19 cellular contexts compared by ENCODE assay signal in the genomic region with DNA sequence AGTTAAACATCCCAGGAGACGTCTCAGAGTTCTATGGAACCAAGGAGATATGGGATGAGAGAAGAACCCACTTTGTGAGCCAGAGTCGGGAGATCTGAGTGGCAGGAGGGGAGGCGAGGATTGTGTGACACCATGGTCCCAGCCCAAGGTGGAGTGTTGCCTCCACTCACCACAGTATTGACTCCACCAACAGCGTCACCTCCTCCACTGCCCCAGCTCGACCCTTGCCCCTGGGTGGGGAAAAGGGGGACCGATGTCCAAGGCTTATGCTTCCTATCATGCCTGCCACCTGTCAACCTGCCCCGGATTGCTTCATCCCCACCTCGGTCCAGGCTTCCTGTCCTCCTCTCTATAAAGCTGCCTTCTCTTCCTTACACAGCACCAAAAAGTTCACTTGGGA. TPM values are rescaled to one million over a fixed set of nuclear protein-coding genes. Genes with fewer than 3 reads are reported as not detected.
DNase-seq lines count a peak whose midpoint lies in the region; ATAC-seq, FAIRE-seq and TF ChIP-seq lines count a peak whose summit lies in the region.
"Had no signal": no experiment of that assay in that cellular context is flagged by ENCODE, and none has a peak within 500 bp of the region (broad histone marks: within the 10 kb centered on the region; RNA-seq: fewer than 3 reads in every experiment).

No MANE protein-coding gene starts in this region.

- H2BK5ac ChIP-seq in H9 (ENCODE audit: insufficient read length, low read length): no peak overlapping the region
- H2BK5ac ChIP-seq in H1 (ENCODE audit: low read depth, low read length): no peak overlapping the region

- H4K8ac ChIP-seq in H9 (replicated peaks; ENCODE audit: insufficient read length, low read depth, low read length) (no peak overlapping the region), H1 (ENCODE audit: extremely low read depth, insufficient read depth, low read length) (no peak overlapping the region)

- H3K9me3 ChIP-seq in H9 (ENCODE audit: control insufficient read depth, low read depth, low read length): no peaks in the 10 kb centered on the region
- H3K9me3 ChIP-seq in H1 (ENCODE audit: insufficient read depth in 2 of 2, low read depth in 1 of 2, low read length in 1 of 2): no peaks in the 10 kb centered on the region
- no peaks in the 10 kb centered on the region for H3K9me3 ChIP-seq in naive thymus-derived CD4-positive, alpha-beta T cell (ENCODE audit: control insufficient read depth in 2 of 3, low read length in 3 of 3)
- H3K9me3 ChIP-seq in right atrium auricular region: no peaks in the 10 kb centered on the region
- H3K9me3 ChIP-seq: Caco-2 had no signal

- H3K4ac ChIP-seq in H9 (ENCODE audit: low read depth, low read length): no peak overlapping the region
- no peak overlapping the region for H3K4ac ChIP-seq in H1 (replicated peaks; ENCODE audit: insufficient read length, low read depth, low read length)

- no peak overlapping the region for H3K4me3 ChIP-seq in H1 (ENCODE audit: extremely low read depth in 1 of 4, insufficient read depth in 2 of 4, low read depth in 3 of 4, low read length in 4 of 4)
- H3K4me3 ChIP-seq in naive thymus-derived CD4-positive, alpha-beta T cell (ENCODE audit: low read length): no peak overlapping the region
- no peak overlapping the region for H3K4me3 ChIP-seq in right atrium auricular region
- H3K4me3 ChIP-seq: GM23338 had no signal

- no peak overlapping the region for H4K91ac ChIP-seq in H9 (ENCODE audit: insufficient read length, low read depth, low read length)
- H4K91ac ChIP-seq in H1 (replicated peaks; ENCODE audit: insufficient read length, low read length): no peak overlapping the region

- no peaks in the 10 kb centered on the region for H3K79me1 ChIP-seq in H9 (ENCODE audit: insufficient read depth, low read depth, low read length, poor library complexity, severe bottlenecking)
- H3K79me1 ChIP-seq in H1 (ENCODE audit: low read depth, low read length): peaks cover 2% of the 10 kb centered on the region; the same call in 1 of the 2 replicates

- TF ChIP-seq EP300 in H1 (IDR thresholded peaks at IDR 0.05; ENCODE audit: borderline replicate concordance in 1 of 2, low read depth in 2 of 2, low read length in 2 of 2): no peak

- no peak overlapping the region for H2AFZ ChIP-seq in H9 (ENCODE audit: low read length)
- H2AFZ ChIP-seq in H1 (ENCODE audit: low read length): no peak overlapping the region
- H2AFZ ChIP-seq: GM23338 had no signal

- H3K18ac ChIP-seq in H9 (ENCODE audit: insufficient read length, low read depth, low read length): no peak overlapping the region
- H3K18ac ChIP-seq in H1 (ENCODE audit: extremely low read depth, low read length): no peak overlapping the region

- no peak overlapping the region for H3K56ac ChIP-seq in H9 (ENCODE audit: insufficient read length, low read depth, low read length)
- no peak overlapping the region for H3K56ac ChIP-seq in H1 (replicated peaks; ENCODE audit: insufficient read length, low read depth, low read length)

- H2BK15ac ChIP-seq in H9 (ENCODE audit: low read depth, low read length) (no peak overlapping the region), H1 (ENCODE audit: low read length) (no peak overlapping the region)

- TF ChIP-seq RAD21 in H1 (IDR thresholded peaks at IDR 0.05 in 1 of 2, conservative IDR thresholded peaks at IDR 0.05 in 1 of 2; ENCODE audit: low read depth in 2 of 2, low read length in 2 of 2): no peak

- intact Hi-C loops in naive thymus-derived CD4-positive, alpha-beta T cell (cut with micrococcal nuclease): no loop called here

- H3K23me2 ChIP-seq in H9 (ENCODE audit: insufficient read length, low read depth, low read length, poor library complexity, severe bottlenecking) (peaks cover 8% of the 10 kb centered on the region), H1 (ENCODE audit: low read depth, low read length) (peaks cover 9% of the 10 kb centered on the region)

- no peak overlapping the region for H2BK12ac ChIP-seq in H9 (ENCODE audit: insufficient read length, low read depth, low read length)
- no peak overlapping the region for H2BK12ac ChIP-seq in H1 (ENCODE audit: low read depth, low read length)

- peaks cover 11 to 22% of the 10 kb centered on the region in 2 experiments for H3K4me1 Mint-ChIP-seq in H9
- H3K4me1 Mint-ChIP-seq in nephron progenitor cell: peaks cover 70% of the 10 kb centered on the region
- peaks cover 11 to 21% (median 14%) of the 10 kb centered on the region in 7 donors for H3K4me1 Mint-ChIP-seq in naive thymus-derived CD4-positive, alpha-beta T cell

- H3K27me3 ChIP-seq in H9 (ENCODE audit: insufficient read depth, low read length): no peaks in the 10 kb centered on the region
- no peaks in the 10 kb centered on the region for H3K27me3 ChIP-seq in H1 (replicated peaks in 1 of 4; ENCODE audit: control insufficient read depth in 3 of 4, extremely low read depth in 1 of 4, insufficient read depth in 3 of 4, low read length in 3 of 4)
- H3K27me3 ChIP-seq in naive thymus-derived CD4-positive, alpha-beta T cell (ENCODE audit: control insufficient read depth in 2 of 2, insufficient read depth in 2 of 2, low read length in 2 of 2): peaks cover 0 to 4% of the 10 kb centered on the region in 2 donors
- no peaks in the 10 kb centered on the region for H3K27me3 ChIP-seq in right atrium auricular region

- no CpG with 5 or more reads among the region's 8 CpGs for WGBS in H9 (ENCODE audit: extremely low coverage, insufficient read length, low lambda C conversion rate)
- 90% methylated on average over 7 of the region's 8 CpGs; no CpG with 5 or more reads in 1 of the 2 experiments for WGBS in H1 (ENCODE audit: extremely low coverage in 1 of 2, insufficient coverage in 1 of 2, insufficient read length in 1 of 2, insufficient replicate concordance in 2 of 2, low coverage in 1 of 2, low lambda C conversion rate in 2 of 2, missing lambda C conversion rate in 1 of 2), 2 experiments

- TF ChIP-seq CTCF in H9 (conservative IDR thresholded peaks at IDR 0.05): no peak
- no peak for TF ChIP-seq CTCF in H1 (IDR thresholded peaks at IDR 0.05; ENCODE audit: control extremely low read depth in 1 of 3, insufficient read depth in 1 of 3, low read depth in 1 of 3, low read length in 3 of 3)
- no peak for TF ChIP-seq CTCF in nephron progenitor cell (IDR thresholded peaks at IDR 0.05)
- no peak for TF ChIP-seq CTCF in right atrium auricular region (IDR thresholded peaks at IDR 0.05)

- H2AK5ac ChIP-seq in H9 (ENCODE audit: insufficient read length, low read length) (no peak overlapping the region), H1 (ENCODE audit: low read depth, low read length) (no peak overlapping the region)

- H3K4me1 ChIP-seq in H9 (ENCODE audit: insufficient read depth, low read length): no peaks in the 10 kb centered on the region
- H3K4me1 ChIP-seq in H1 (replicated peaks in 1 of 4; ENCODE audit: control insufficient read depth in 3 of 4, insufficient read depth in 4 of 4, low read length in 3 of 4): peaks cover 0 to 7% (median 7%) of the 10 kb centered on the region in 4 experiments; a peak in 6 of 7 replicates
- peaks cover 12 to 17% of the 10 kb centered on the region in 2 donors for H3K4me1 ChIP-seq in naive thymus-derived CD4-positive, alpha-beta T cell (ENCODE audit: control insufficient read depth in 2 of 2, insufficient read depth in 2 of 2, low read length in 2 of 2)
- peaks cover 0 to 16% of the 10 kb centered on the region in 2 donors for H3K4me1 ChIP-seq in right atrium auricular region

- H3K27me3 Mint-ChIP-seq in H9 (ENCODE audit: low read depth) (peaks cover 2% of the 10 kb centered on the region; the same call in 1 of the 2 replicates), nephron progenitor cell (ENCODE audit: low read depth, poor library complexity) (peaks cover 41% of the 10 kb centered on the region)
- peaks cover 0 to 61% (median 5%) of the 10 kb centered on the region in 5 donors for H3K27me3 Mint-ChIP-seq in naive thymus-derived CD4-positive, alpha-beta T cell

- H3K4me2 ChIP-seq in H9 (ENCODE audit: insufficient read depth, insufficient read length, low read length): no peak overlapping the region
- H3K4me2 ChIP-seq in H1 (ENCODE audit: insufficient read depth in 1 of 2, low read depth in 2 of 2, low read length in 2 of 2): no peak overlapping the region
- H3K4me2 ChIP-seq: GM23338 had no signal

- H3K27ac ChIP-seq in H9 (ENCODE audit: insufficient read length, low read depth, low read length) (no peak overlapping the region), H1 (ENCODE audit: low read depth, low read length) (no peak overlapping the region), right atrium auricular region (no peak overlapping the region)
- no peak overlapping the region for H3K27ac ChIP-seq in naive thymus-derived CD4-positive, alpha-beta T cell (ENCODE audit: low read depth, low read length)

- H4K20me1 ChIP-seq in H9 (ENCODE audit: control insufficient read depth, insufficient read depth, insufficient read length) (no peaks in the 10 kb centered on the region), H1 (replicated peaks in 1 of 2; ENCODE audit: control insufficient read depth in 1 of 2, insufficient read depth in 2 of 2, low read length in 2 of 2) (peaks cover 0 to 11% of the 10 kb centered on the region in 2 experiments)

- peak overlapping the region in 2 of 3 experiments; percentile 67 to 75; a peak in 2 of 7 replicates for H3K27ac Mint-ChIP-seq in H9
- no peak overlapping the region for H3K27ac Mint-ChIP-seq in nephron progenitor cell
- H3K27ac Mint-ChIP-seq in naive thymus-derived CD4-positive, alpha-beta T cell: no peak overlapping the region
- H3K27ac Mint-ChIP-seq: CD8-positive, alpha-beta T cell; GM23338 had no signal

- H3K23ac ChIP-seq in H9 (ENCODE audit: insufficient read length, low read depth, low read length) (no peak overlapping the region), H1 (ENCODE audit: insufficient read length) (no peak overlapping the region)

- ATAC-seq in naive thymus-derived CD4-positive, alpha-beta T cell: no peak
- no peak for ATAC-seq in GM19035 (IDR thresholded peaks at IDR 0.05; ENCODE audit: unreplicated experiment)
- ATAC-seq: CD8-positive, alpha-beta T cell; GM23338 had no signal

- H4K5ac ChIP-seq in H9 (ENCODE audit: insufficient read length, low read depth, low read length) (no peak overlapping the region), H1 (ENCODE audit: insufficient read length, low read depth, low read length) (no peak overlapping the region)

- H3K79me2 ChIP-seq in H9 (ENCODE audit: insufficient read depth, low read length): peaks cover 4% of the 10 kb centered on the region; the same call in 1 of the 2 replicates
- peaks cover 0 to 34% of the 10 kb centered on the region in 2 experiments; a peak in 2 of 4 replicates for H3K79me2 ChIP-seq in H1 (ENCODE audit: control insufficient read depth in 1 of 2, insufficient read depth in 2 of 2, low read length in 2 of 2)

- FAIRE-seq in H1 (lab: Jason Lieb, UNC): no peak
- FAIRE-seq: G401.6, GM12892, H54 had no signal

- H3K14ac ChIP-seq in H9 (ENCODE audit: insufficient read depth, low read length) (no peak overlapping the region), H1 (ENCODE audit: insufficient read length) (no peak overlapping the region)

- H2BK120ac ChIP-seq in H9 (ENCODE audit: low read depth, low read length, poor library complexity, severe bottlenecking) (no peak overlapping the region), H1 (replicated peaks; ENCODE audit: low read depth, low read length) (no peak overlapping the region)

- H3K36me3 ChIP-seq in H1 (ENCODE audit: control insufficient read depth in 2 of 4, insufficient read depth in 4 of 4, low read length in 3 of 4): peaks cover 17 to 54% (median 37%) of the 10 kb centered on the region in 4 experiments
- H3K36me3 ChIP-seq in naive thymus-derived CD4-positive, alpha-beta T cell (ENCODE audit: control insufficient read depth in 2 of 3, insufficient read depth in 3 of 3, low read length in 3 of 3): no peaks in the 10 kb centered on the region
- no peaks in the 10 kb centered on the region for H3K36me3 ChIP-seq in right atrium auricular region

- peak in 1 of 2 experiments; percentile 43; a peak in 1 of 3 replicates for TF ChIP-seq POLR2A in H1 (IDR thresholded peaks at IDR 0.05; ENCODE audit: control extremely low read depth in 1 of 2, low read depth in 2 of 2, low read length in 2 of 2)

- POLR2A ChIA-PET in H1 (lab: Charles Lee; ENCODE audit: partially characterized antibody): interaction anchor here (0.6 to 7.4 kb wide), 9 partner anchors 8 to 477 kb away, joined by 3 to 110 read pairs (median 8); a partner anchor contains a TSS
- POLR2A ChIA-PET in naive thymus-derived CD4-positive, alpha-beta T cell (lab: Charles Lee): no interaction called here

- peaks cover 46 to 71% (median 71%) of the 10 kb centered on the region in 3 experiments for H3K36me3 Mint-ChIP-seq in H9 (ENCODE audit: insufficient read depth in 1 of 3, low read depth in 3 of 3)
- H3K36me3 Mint-ChIP-seq in nephron progenitor cell (ENCODE audit: low read depth): peaks cover 5% of the 10 kb centered on the region
- H3K36me3 Mint-ChIP-seq in naive thymus-derived CD4-positive, alpha-beta T cell: no peaks in the 10 kb centered on the region
- H3K36me3 Mint-ChIP-seq: CD8-positive, alpha-beta T cell had no signal

- H3K9me3 Mint-ChIP-seq in H9 (no peaks in the 10 kb centered on the region), nephron progenitor cell (no peaks in the 10 kb centered on the region)
- no peaks in the 10 kb centered on the region for H3K9me3 Mint-ChIP-seq in naive thymus-derived CD4-positive, alpha-beta T cell
- H3K9me3 Mint-ChIP-seq: CD8-positive, alpha-beta T cell; GM23338 had no signal

- H3K9ac ChIP-seq in H9 (ENCODE audit: extremely low read depth, insufficient read length, low read length) (no peak overlapping the region), H1 (replicated peaks in 1 of 4; ENCODE audit: extremely low read depth in 1 of 4, low read depth in 3 of 4, low read length in 3 of 4) (no peak overlapping the region)

- no peak overlapping the region for H3T11ph ChIP-seq in H9 (ENCODE audit: low read length)

- no peak for DNase-seq in H9
- DNase-seq in H1 (ENCODE audit: low read depth in 1 of 2, low spot score in 2 of 2): no peak
- DNase-seq in nephron progenitor cell: no peak
- no peak for DNase-seq in naive thymus-derived CD4-positive, alpha-beta T cell
- DNase-seq in right atrium auricular region (ENCODE audit: low spot score): no peak
- DNase-seq: C1 segment of cervical spinal cord; Caco-2; CD8-positive, alpha-beta T cell; DMS153; DND-41; HCEC 1CT had no signal

- CTCF ChIA-PET in H1 (lab: Charles Lee; ENCODE audit: partially characterized antibody): interaction anchor here (0.6 to 4.7 kb wide), 10 partner anchors 8 to 236 kb away, joined by 3 to 32 read pairs (median 4); no protein-coding TSS in a partner anchor
- CTCF ChIA-PET in naive thymus-derived CD4-positive, alpha-beta T cell (lab: Charles Lee): interaction anchor here (0.6 to 1.0 kb wide), 2 partner anchors 15 to 361 kb away, joined by 3 read pairs; a partner anchor contains a TSS

- no peak overlapping the region for H2BK20ac ChIP-seq in H9 (ENCODE audit: low read depth, low read length, poor library complexity, severe bottlenecking)
- H2BK20ac ChIP-seq in H1 (ENCODE audit: low read length): no peak overlapping the region

- H3K4me3 Mint-ChIP-seq in H9 (no peak overlapping the region), nephron progenitor cell (peak overlapping the region; percentile 31)
- H3K4me3 Mint-ChIP-seq in naive thymus-derived CD4-positive, alpha-beta T cell: no peak overlapping the region
- H3K4me3 Mint-ChIP-seq: CD8-positive, alpha-beta T cell; GM23338 had no signal

RNA-seq across cellular contexts. Expression of a gene that starts 7.5 kb away (rescaled TPM):
- 267 and 278 TPM in 2 replicates for total RNA-seq in H9 (2021)
- total RNA-seq in H1 (2021; fragmentation: NEBNext Ultra II Directional; extraction: Animal tissue kit (Norgen Biotek cat#: 25700)): 286 and 290 TPM in 2 replicates
- 330 and 379 TPM in 2 replicates for polyA plus RNA-seq in H1 (2011; rRNA removed)
- polyA plus RNA-seq in H1 (2011; cell fraction: cytosol; rRNA removed): 305 TPM
- polyA plus RNA-seq in H1 (2011; cell fraction: nucleus; rRNA removed): 394 TPM
- 348 to 373 TPM (median 354 TPM) in 4 replicates for polyA plus RNA-seq in H1 (2012, experiment 1 of 2)
- polyA plus RNA-seq in H1 (2012, experiment 2 of 2): 1,001 TPM
- 537 TPM for polyA plus RNA-seq in H1 (2013, experiment 1 of 2)
- polyA plus RNA-seq in H1 (2013, experiment 2 of 2): 545 TPM
- 79.4 and 88.8 TPM in 2 replicates for polyA minus RNA-seq in H1 (2011; rRNA and poly(A)+ RNA removed)
- 91.4 TPM for polyA minus RNA-seq in H1 (2011; cell fraction: cytosol; rRNA and poly(A)+ RNA removed)
- polyA minus RNA-seq in H1 (2011; cell fraction: nucleus; rRNA and poly(A)+ RNA removed): 108 TPM
- under 1 TPM in 2 of 5 experiments, not detected in 3; 0.54 to 0.76 TPM for total RNA-seq in naive thymus-derived CD4-positive, alpha-beta T cell
- not detected for polyA plus RNA-seq in naive thymus-derived CD4-positive, alpha-beta T cell
- 10 to 100 TPM in 1 of 2 donors, 1 to 10 TPM in 1; 6.9 to 52.4 TPM for total RNA-seq in right atrium auricular region
- total RNA-seq: A673 had no signal

RNA-seq across cellular contexts. Expression of a gene that starts 15.7 kb away (rescaled TPM):
- total RNA-seq in H9 (2021) (0.87 and 1.3 TPM in 2 replicates), right atrium auricular region (not detected)
- total RNA-seq in H1 (2021; fragmentation: NEBNext Ultra II Directional; extraction: Animal tissue kit (Norgen Biotek cat#: 25700)): 0.69 and 1.0 TPM in 2 replicates
- 0.88 and 1.1 TPM in 2 replicates for polyA plus RNA-seq in H1 (2011; rRNA removed)
- 0.98 TPM for polyA plus RNA-seq in H1 (2011; cell fraction: cytosol; rRNA removed)
- polyA plus RNA-seq in H1 (2011; cell fraction: nucleus; rRNA removed): 3.1 TPM
- polyA plus RNA-seq in H1 (2012, experiment 1 of 2): 2.0 to 3.7 TPM (median 2.1 TPM) in 4 replicates
- polyA plus RNA-seq in H1 (2012, experiment 2 of 2): not detected
- 2.6 TPM for polyA plus RNA-seq in H1 (2013, experiment 1 of 2)
- polyA plus RNA-seq in H1 (2013, experiment 2 of 2): 3.4 TPM
- 1.1 TPM in 1 of 2 replicates, not detected in the other for polyA minus RNA-seq in H1 (2011; rRNA and poly(A)+ RNA removed)
- polyA minus RNA-seq in H1 (2011; cell fraction: cytosol; rRNA and poly(A)+ RNA removed): not detected
- polyA minus RNA-seq in H1 (2011; cell fraction: nucleus; rRNA and poly(A)+ RNA removed): not detected
- not detected for total RNA-seq in naive thymus-derived CD4-positive, alpha-beta T cell
- not detected for polyA plus RNA-seq in naive thymus-derived CD4-positive, alpha-beta T cell
- total RNA-seq: A172; A673; Caco-2; CD8-positive, alpha-beta T cell; GM23338 had no signal
- polyA plus RNA-seq: BJ had no signal

RNA-seq across cellular contexts. Expression of a gene that starts 22.2 kb away (rescaled TPM):
- total RNA-seq in H9 (2021) (0.15 and 0.24 TPM in 2 replicates), right atrium auricular region (not detected)
- total RNA-seq in H1 (2021; fragmentation: NEBNext Ultra II Directional; extraction: Animal tissue kit (Norgen Biotek cat#: 25700)): not detected in 2 replicates
- not detected in 2 replicates for polyA plus RNA-seq in H1 (2011; rRNA removed)
- not detected for polyA plus RNA-seq in H1 (2011; cell fraction: cytosol; rRNA removed)
- not detected for polyA plus RNA-seq in H1 (2011; cell fraction: nucleus; rRNA removed)
- polyA plus RNA-seq in H1 (2012, experiment 1 of 2): 0.28 TPM in 1 of 4 replicates, not detected in the others
- polyA plus RNA-seq in H1 (2012, experiment 2 of 2): 0.16 TPM
- not detected for polyA plus RNA-seq in H1 (2013, experiment 1 of 2)
- polyA plus RNA-seq in H1 (2013, experiment 2 of 2): not detected
- polyA minus RNA-seq in H1 (2011; rRNA and poly(A)+ RNA removed): not detected in 2 replicates
- not detected for polyA minus RNA-seq in H1 (2011; cell fraction: cytosol; rRNA and poly(A)+ RNA removed)
- not detected for polyA minus RNA-seq in H1 (2011; cell fraction: nucleus; rRNA and poly(A)+ RNA removed)
- total RNA-seq in naive thymus-derived CD4-positive, alpha-beta T cell: not detected
- polyA plus RNA-seq in naive thymus-derived CD4-positive, alpha-beta T cell: not detected
- total RNA-seq: A172; A673; Caco-2; CD8-positive, alpha-beta T cell; GM23338 had no signal

RNA-seq across cellular contexts. Expression of a gene that starts 27.3 kb away (rescaled TPM):
- not detected in 2 replicates for total RNA-seq in H9 (2021)
- not detected in 2 replicates for total RNA-seq in H1 (2021; fragmentation: NEBNext Ultra II Directional; extraction: Animal tissue kit (Norgen Biotek cat#: 25700))
- polyA plus RNA-seq in H1 (2011; rRNA removed): 0.26 and 0.47 TPM in 2 replicates
- 0.44 TPM for polyA plus RNA-seq in H1 (2011; cell fraction: cytosol; rRNA removed)
- polyA plus RNA-seq in H1 (2011; cell fraction: nucleus; rRNA removed): 0.44 TPM
- polyA plus RNA-seq in H1 (2012, experiment 1 of 2): 0.12 to 0.39 TPM (median 0.20 TPM) in 3 of 4 replicates, not detected in the other
- 0.14 TPM for polyA plus RNA-seq in H1 (2012, experiment 2 of 2)
- 0.06 TPM for polyA plus RNA-seq in H1 (2013, experiment 1 of 2)
- polyA plus RNA-seq in H1 (2013, experiment 2 of 2): not detected
- polyA minus RNA-seq in H1 (2011; rRNA and poly(A)+ RNA removed): 0.15 TPM in 1 of 2 replicates, not detected in the other
- polyA minus RNA-seq in H1 (2011; cell fraction: cytosol; rRNA and poly(A)+ RNA removed): not detected
- not detected for polyA minus RNA-seq in H1 (2011; cell fraction: nucleus; rRNA and poly(A)+ RNA removed)
- total RNA-seq in naive thymus-derived CD4-positive, alpha-beta T cell: not detected
- polyA plus RNA-seq in naive thymus-derived CD4-positive, alpha-beta T cell: not detected
- not detected for total RNA-seq in right atrium auricular region
- total RNA-seq: A172; A673; Caco-2; CD8-positive, alpha-beta T cell; GM23338 had no signal
- polyA plus RNA-seq: BJ, GM23338 had no signal

RNA-seq across cellular contexts. Expression of a gene that starts 39.5 kb away (rescaled TPM):
- 125 and 128 TPM in 2 replicates for total RNA-seq in H9 (2021)
- 157 and 159 TPM in 2 replicates for total RNA-seq in H1 (2021; fragmentation: NEBNext Ultra II Directional; extraction: Animal tissue kit (Norgen Biotek cat#: 25700))
- 372 and 418 TPM in 2 replicates for polyA plus RNA-seq in H1 (2011; rRNA removed)
- polyA plus RNA-seq in H1 (2011; cell fraction: cytosol; rRNA removed): 257 TPM
- 316 TPM for polyA plus RNA-seq in H1 (2011; cell fraction: nucleus; rRNA removed)
- polyA plus RNA-seq in H1 (2012, experiment 1 of 2): 210 to 273 TPM (median 258 TPM) in 4 replicates
- polyA plus RNA-seq in H1 (2012, experiment 2 of 2): 369 TPM
- polyA plus RNA-seq in H1 (2013, experiment 1 of 2): 172 TPM
- polyA plus RNA-seq in H1 (2013, experiment 2 of 2): 215 TPM
- polyA minus RNA-seq in H1 (2011; rRNA and poly(A)+ RNA removed): 274 and 284 TPM in 2 replicates
- polyA minus RNA-seq in H1 (2011; cell fraction: cytosol; rRNA and poly(A)+ RNA removed): 109 TPM
- polyA minus RNA-seq in H1 (2011; cell fraction: nucleus; rRNA and poly(A)+ RNA removed): 72.1 TPM
- total RNA-seq in naive thymus-derived CD4-positive, alpha-beta T cell: 10 to 100 TPM; 24.7 to 54.0 (median 34.6) TPM
- polyA plus RNA-seq in naive thymus-derived CD4-positive, alpha-beta T cell: 100 to 1,000 TPM; 143 to 154 TPM
- total RNA-seq in right atrium auricular region: 100 to 1,000 TPM in 1 of 2 donors, 10 to 100 TPM in 1; 93.3 to 106 TPM

Comparison
In these comparisons a context has a peak if more than half of its experiments do, and no peak if none do; other contexts are left out.
1. H3K27ac Mint-ChIP-seq: peak in H9 (2 of 3); none in nephron progenitor cell (single experiment) and naive thymus-derived CD4-positive, alpha-beta T cell (0 of 9).
2. RNA of a gene that starts 7.5 kb away (total RNA-seq): 286 to 290 TPM in H1, 267 to 278 TPM in H9 and 6.9 to 52.4 TPM in right atrium auricular region; 0.54 to 0.76 TPM in naive thymus-derived CD4-positive, alpha-beta T cell; every median in the first group is over 4 times any median in the second.